33 cellular contexts compared by ENCODE assay signal in the genomic region with DNA sequence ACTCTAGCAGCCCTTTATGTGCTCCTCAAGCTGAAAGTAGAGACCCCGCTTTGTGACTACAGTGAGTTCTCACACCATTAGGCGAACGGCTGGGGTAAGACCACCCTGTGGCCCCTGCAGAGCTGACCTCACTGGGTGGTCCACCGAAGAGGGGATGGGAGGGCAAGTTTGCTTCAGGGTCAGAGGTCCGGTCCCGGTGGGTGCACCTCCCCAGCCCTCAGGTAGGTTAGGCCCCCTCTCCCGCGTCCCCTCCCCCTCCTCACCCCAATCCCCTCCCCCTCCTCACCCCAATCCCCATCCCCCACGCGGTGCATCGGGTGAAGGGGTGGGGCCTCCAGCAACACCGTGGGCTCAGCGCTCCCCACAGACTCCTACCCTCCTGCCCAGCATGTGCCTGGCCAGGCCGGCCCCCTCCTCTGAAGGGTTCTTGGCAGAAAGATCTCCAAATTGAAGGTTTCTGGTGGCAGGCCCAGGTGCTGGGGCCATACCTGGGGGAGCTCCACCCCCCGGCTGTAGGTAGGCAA. TPM values are rescaled to one million over a fixed set of nuclear protein-coding genes. Genes with fewer than 3 reads are reported as not detected.
"Had no signal": no experiment of that assay in that cellular context is flagged by ENCODE, and none has a peak within 500 bp of the region (broad histone marks: within the 10 kb centered on the region; RNA-seq: fewer than 3 reads in every experiment).

No MANE protein-coding gene starts in this region.

- H3K4me1 Mint-ChIP-seq: endodermal cell; memory B cell; naive B cell; stimulated activated memory B cell treated with anti-CD40 and anti-IgM and Interleukin-4, amounts not matched to agents 10 μg/mL and 1 μg/mL and 100 μg/mL, for 72 hours had no signal

- ATAC-seq: esophagus mucosa; gastrocnemius medialis; heart left ventricle; left lobe of liver; mucosa of descending colon; natural killer cell treated with Interleukin-12 subunit alpha and Interleukin-12 subunit beta and Interleukin-15 and Interleukin-18, amount 100 ng/mL, for 72 hours; stimulated activated memory B cell treated with anti-CD40 and anti-IgM and Interleukin-4, amounts not matched to agents 10 μg/mL and 1 μg/mL and 100 μg/mL, for 72 hours; upper lobe of right lung had no signal

- H2AFZ ChIP-seq: hepatocyte had no signal

- H3K4me2 ChIP-seq: hepatocyte had no signal

- DNase-seq: colonic mucosa; effector CD8-positive, alpha-beta T cell; endodermal cell; foreskin fibroblast; gastrocnemius medialis; heart left ventricle; kidney; mucosa of descending colon; naive B cell; sigmoid colon; stimulated activated CD4-positive, alpha-beta T cell treated with anti-CD3 and anti-CD28 coated beads, Interleukin-2, amount 100 ng/mL, for 24 hours; stimulated activated CD4-positive, alpha-beta T cell treated with anti-CD3 and anti-CD28 coated beads, Interleukin-4, amount 100 ng/mL, for 4 hours; transverse colon; upper lobe of right lung; uterus had no signal

- H3K36me3 Mint-ChIP-seq: naive B cell; natural killer cell treated with Interleukin-12 subunit alpha and Interleukin-12 subunit beta and Interleukin-15 and Interleukin-18, amount 100 ng/mL, for 72 hours had no signal

- H3K4me3 ChIP-seq: colonic mucosa, gastrocnemius medialis, heart left ventricle, hepatocyte, lung, mucosa of descending colon, prostate gland, right atrium auricular region, sigmoid colon, suprapubic skin, transverse colon, upper lobe of right lung, uterus had no signal

- H3K9me3 Mint-ChIP-seq: dendritic cell treated with granulocyte-macrophage colony-stimulating factor and Interleukin-4, amounts not matched to agents 40 ng/mL and 50 ng/mL, for 4 days; endodermal cell; memory B cell; mesothelial cell of epicardium; naive B cell; natural killer cell treated with Interleukin-12 subunit alpha and Interleukin-12 subunit beta and Interleukin-15 and Interleukin-18, amount 100 ng/mL, for 72 hours; neural crest cell; stimulated activated memory B cell treated with anti-CD40 and anti-IgM and Interleukin-4, amounts not matched to agents 10 μg/mL and 1 μg/mL and 100 μg/mL, for 72 hours; stimulated activated naive CD8-positive, alpha-beta T cell treated with anti-CD3 and anti-CD28 coated beads, Interleukin-15, Interleukin-2, amounts not matched to agents 100 ng/mL and 50 ng/mL, for 24 hours had no signal

- H3K27me3 ChIP-seq: colonic mucosa, gastrocnemius medialis, heart left ventricle, hepatocyte, right atrium auricular region, suprapubic skin, transverse colon, upper lobe of right lung, uterus had no signal

- H3K27ac ChIP-seq: colonic mucosa, epithelial cell of prostate, gastrocnemius medialis, heart left ventricle, hepatocyte, prostate gland, right atrium auricular region, sigmoid colon, suprapubic skin, transverse colon, upper lobe of right lung, uterus had no signal

- H3K79me2 ChIP-seq: hepatocyte had no signal

- H3K9me3 ChIP-seq: colonic mucosa, gastrocnemius medialis, heart left ventricle, mucosa of descending colon, prostate gland, right atrium auricular region, sigmoid colon, suprapubic skin, transverse colon, upper lobe of right lung, uterus had no signal

- H3K36me3 ChIP-seq: colonic mucosa, gastrocnemius medialis, prostate gland, right atrium auricular region, transverse colon, upper lobe of right lung, uterus had no signal

- FAIRE-seq: kidney had no signal

- H3K4me3 Mint-ChIP-seq: dendritic cell treated with granulocyte-macrophage colony-stimulating factor and Interleukin-4, amounts not matched to agents 40 ng/mL and 50 ng/mL, for 4 days; endodermal cell; memory B cell; mesothelial cell of epicardium; naive B cell; natural killer cell treated with Interleukin-12 subunit alpha and Interleukin-12 subunit beta and Interleukin-15 and Interleukin-18, amount 100 ng/mL, for 72 hours; neural crest cell; stimulated activated memory B cell treated with anti-CD40 and anti-IgM and Interleukin-4, amounts not matched to agents 10 μg/mL and 1 μg/mL and 100 μg/mL, for 72 hours; stimulated activated naive CD8-positive, alpha-beta T cell treated with anti-CD3 and anti-CD28 coated beads, Interleukin-15, Interleukin-2, amounts not matched to agents 100 ng/mL and 50 ng/mL, for 24 hours had no signal

- H3K27ac Mint-ChIP-seq: dendritic cell treated with granulocyte-macrophage colony-stimulating factor and Interleukin-4, amounts not matched to agents 40 ng/mL and 50 ng/mL, for 4 days; endodermal cell; memory B cell; mesothelial cell of epicardium; natural killer cell treated with Interleukin-12 subunit alpha and Interleukin-12 subunit beta and Interleukin-15 and Interleukin-18, amount 100 ng/mL, for 72 hours; stimulated activated memory B cell treated with anti-CD40 and anti-IgM and Interleukin-4, amounts not matched to agents 10 μg/mL and 1 μg/mL and 100 μg/mL, for 72 hours; stimulated activated naive CD8-positive, alpha-beta T cell treated with anti-CD3 and anti-CD28 coated beads, Interleukin-15, Interleukin-2, amounts not matched to agents 100 ng/mL and 50 ng/mL, for 24 hours had no signal

- H3K4me1 ChIP-seq: uterus had no signal

RNA-seq across cellular contexts. Expression of gene PPP1R27, which starts 15.1 kb away (rescaled TPM):
- total RNA-seq: colonic mucosa; endodermal cell; heart left ventricle; hepatocyte; kidney; left lobe of liver; liver; lung; mesothelial cell of epicardium; natural killer cell treated with Interleukin-12 subunit alpha and Interleukin-12 subunit beta and Interleukin-15 and Interleukin-18, amount 100 ng/mL, for 72 hours; neural crest cell; osteoblast; right atrium auricular region; sigmoid colon; upper lobe of right lung had no signal
- polyA plus RNA-seq: heart left ventricle had no signal

RNA-seq across cellular contexts. Expression of gene GCGR, which starts 15.8 kb away (rescaled TPM):
- total RNA-seq: colonic mucosa; heart left ventricle; natural killer cell treated with Interleukin-12 subunit alpha and Interleukin-12 subunit beta and Interleukin-15 and Interleukin-18, amount 100 ng/mL, for 72 hours; neural crest cell; right atrium auricular region; skeletal muscle tissue; upper lobe of right lung; uterus had no signal
- polyA plus RNA-seq: heart left ventricle had no signal
